Comparison of ENCODE assay signal across 12 cellular contexts in the genomic region with DNA sequence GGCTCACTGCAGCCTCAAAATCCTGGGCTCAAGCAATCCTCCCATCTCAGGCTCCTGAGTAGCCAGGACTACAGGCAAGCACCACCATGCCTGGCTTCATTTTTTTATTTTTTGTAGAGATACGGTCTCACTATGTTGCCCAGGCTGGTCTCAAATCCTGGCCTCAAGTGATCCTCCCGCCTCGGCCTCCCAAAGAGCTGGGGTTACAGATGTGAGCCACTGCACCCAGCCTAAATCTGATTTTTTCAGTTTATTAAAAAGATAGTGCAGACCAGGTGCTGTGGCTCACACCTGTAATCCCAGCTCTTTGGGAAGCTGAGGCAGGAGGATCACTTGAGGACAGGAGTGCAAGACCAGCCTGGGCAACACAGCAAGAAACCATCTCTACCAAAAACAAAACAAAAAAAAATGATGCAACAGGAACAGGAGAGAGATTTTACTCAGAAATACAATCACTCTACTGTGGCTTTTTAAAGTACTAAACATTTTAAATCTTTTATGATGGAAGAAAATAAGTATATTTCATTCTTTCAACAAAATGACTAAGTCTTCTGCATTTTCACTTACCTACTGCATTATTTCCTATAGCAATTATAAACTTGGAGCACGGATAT. TPM values are rescaled to one million over a fixed set of nuclear protein-coding genes. Genes with fewer than 3 reads are reported as not detected.
DNase-seq lines count a peak whose midpoint lies in the region; ATAC-seq, FAIRE-seq and TF ChIP-seq lines count a peak whose summit lies in the region.
"Had no signal": no experiment of that assay in that cellular context is flagged by ENCODE, and none has a peak within 500 bp of the region (broad histone marks: within the 10 kb centered on the region; RNA-seq: fewer than 3 reads in every experiment).

No MANE protein-coding gene starts in this region.

- H3K9me3 Mint-ChIP-seq in activated naive CD4-positive, alpha-beta T cell treated with anti-CD3 and anti-CD28 coated beads, Interleukin-2, amount 50 U/mL, for 24 hours: no peaks in the 10 kb centered on the region
- no peaks in the 10 kb centered on the region for H3K9me3 Mint-ChIP-seq in stimulated activated naive CD8-positive, alpha-beta T cell treated with anti-CD3 and anti-CD28 coated beads, Interleukin-15, amount 100 ng/mL, for 72 hours

- no peak for DNase-seq in activated naive CD4-positive, alpha-beta T cell treated with Interleukin-2 at 50 U/mL for 16 hours
- DNase-seq in PC-9: no peak
- no peak for DNase-seq in endothelial cell of umbilical vein (ENCODE audit: low read depth, low spot score)
- no peak for DNase-seq in stimulated activated naive CD8-positive, alpha-beta T cell treated with anti-CD3 and anti-CD28 coated beads, Interleukin-15, amount 100 ng/mL, for 72 hours
- no peak for DNase-seq in NCI-H1092 treated with DMSO at 0.1 percent for 48 hours (lab: John Stamatoyannopoulos, UW)
- DNase-seq in NCI-H146 (lab: John Stamatoyannopoulos, UW): no peak
- DNase-seq: central memory CD4-positive, alpha-beta T cell; NCI-H524 treated with DMSO at 0.1 percent for 48 hours; stimulated activated CD4-positive, alpha-beta T cell treated with anti-CD3 and anti-CD28 coated beads, Interleukin-2, amount 100 ng/mL, for 24 hours had no signal

- H3F3A ChIP-seq in PC-9 (ENCODE audit: insufficient read depth, low read depth): peaks cover 15% of the 10 kb centered on the region

- BruUV-seq in PC-9 (replicated peaks; lab: Mats Ljungman, UMichigan) (no TSS peak), endothelial cell of umbilical vein (replicated peaks; lab: Mats Ljungman, UMichigan) (no TSS peak)

- ATAC-seq in stimulated activated naive CD8-positive, alpha-beta T cell treated with anti-CD3 and anti-CD28 coated beads, Interleukin-15, amount 100 ng/mL, for 72 hours: no peak
- no peak for ATAC-seq in GM19463 (IDR thresholded peaks at IDR 0.05; ENCODE audit: unreplicated experiment)

- dilution Hi-C loops in endothelial cell of umbilical vein (cut with MboI; ENCODE audit: extremely low pct_ligation_motif_present, low sequenced_read_pairs): no loop called here

- H3K4me3 Mint-ChIP-seq in activated naive CD4-positive, alpha-beta T cell treated with anti-CD3 and anti-CD28 coated beads, Interleukin-2, amount 50 U/mL, for 24 hours: peak overlapping the region; percentile 98
- H3K4me3 Mint-ChIP-seq in stimulated activated naive CD8-positive, alpha-beta T cell treated with anti-CD3 and anti-CD28 coated beads, Interleukin-15, amount 100 ng/mL, for 72 hours: peak overlapping the region; percentile 97 to 98

- H3K4me3 ChIP-seq in PC-9: peak overlapping the region; percentile 92; the same call in 1 of the 2 replicates
- H3K4me3 ChIP-seq in endothelial cell of umbilical vein (replicated peaks in 1 of 3; ENCODE audit: insufficient read depth in 1 of 3, low read depth in 1 of 3, low read length in 3 of 3): no peak overlapping the region

- no peaks in the 10 kb centered on the region for H3K27me3 Mint-ChIP-seq in activated naive CD4-positive, alpha-beta T cell treated with anti-CD3 and anti-CD28 coated beads, Interleukin-2, amount 50 U/mL, for 24 hours
- no peaks in the 10 kb centered on the region for H3K27me3 Mint-ChIP-seq in stimulated activated naive CD8-positive, alpha-beta T cell treated with anti-CD3 and anti-CD28 coated beads, Interleukin-15, amount 100 ng/mL, for 72 hours

- POLR2A ChIA-PET in PC-9 (lab: Charles Lee; ENCODE audit: unreplicated experiment): no interaction called here
- POLR2A ChIA-PET in endothelial cell of umbilical vein (lab: Charles Lee): no interaction called here

- FAIRE-seq in endothelial cell of umbilical vein (lab: Jason Lieb, UNC): no peak

- no peak for TF ChIP-seq CTCF in PC-9 (conservative IDR thresholded peaks at IDR 0.05)
- TF ChIP-seq CTCF in endothelial cell of umbilical vein (IDR thresholded peaks at IDR 0.05; ENCODE audit: extremely low read depth in 1 of 2, insufficient read depth in 1 of 2, low read depth in 1 of 2, low read length in 2 of 2): no peak

- no peak overlapping the region for H3K27ac Mint-ChIP-seq in activated naive CD4-positive, alpha-beta T cell treated with anti-CD3 and anti-CD28 coated beads, Interleukin-2, amount 50 U/mL, for 24 hours
- H3K27ac Mint-ChIP-seq in stimulated activated naive CD8-positive, alpha-beta T cell treated with anti-CD3 and anti-CD28 coated beads, Interleukin-15, amount 100 ng/mL, for 72 hours: peak overlapping the region; percentile 81 to 100

- H3K27ac ChIP-seq in PC-9: no peak overlapping the region
- H3K27ac ChIP-seq in endothelial cell of umbilical vein (ENCODE audit: insufficient read depth, low read depth, low read length): no peak overlapping the region

- H3K9me3 ChIP-seq in PC-9 (ENCODE audit: insufficient read depth, low read depth) (no peaks in the 10 kb centered on the region), endothelial cell of umbilical vein (replicated peaks; ENCODE audit: control insufficient read depth, insufficient read depth, low read length) (no peaks in the 10 kb centered on the region)
- H3K9me3 ChIP-seq: esophagus muscularis mucosa had no signal

- H2AFZ ChIP-seq in PC-9 (no peak overlapping the region), endothelial cell of umbilical vein (ENCODE audit: low read depth, low read length) (no peak overlapping the region)

- H3K9ac ChIP-seq in endothelial cell of umbilical vein (replicated peaks; ENCODE audit: extremely low read depth, insufficient read depth, low read length): peak overlapping the region; percentile 89

- H4K20me1 ChIP-seq in PC-9 (ENCODE audit: insufficient read depth) (peaks cover 4% of the 10 kb centered on the region; the same call in 1 of the 2 replicates), endothelial cell of umbilical vein (replicated peaks; ENCODE audit: control insufficient read depth, extremely low read depth, insufficient read depth, low read length) (no peaks in the 10 kb centered on the region)

- H3K4me2 ChIP-seq in PC-9 (peak overlapping the region; percentile 93), endothelial cell of umbilical vein (ENCODE audit: insufficient read depth, low read length) (peak overlapping the region; percentile 94)

- peaks cover 9% of the 10 kb centered on the region for H3K4me1 ChIP-seq in PC-9 (replicated peaks; ENCODE audit: insufficient read depth)
- H3K4me1 ChIP-seq in endothelial cell of umbilical vein (ENCODE audit: control insufficient read depth, extremely low read depth, insufficient read depth, low read length): peaks cover 18% of the 10 kb centered on the region

- no peak for TF ChIP-seq POLR2A in endothelial cell of umbilical vein (IDR thresholded peaks at IDR 0.05; ENCODE audit: low read depth, low read length)

- H3K79me2 ChIP-seq in PC-9 (ENCODE audit: low read depth) (peaks cover 23% of the 10 kb centered on the region), endothelial cell of umbilical vein (ENCODE audit: control insufficient read depth, insufficient read depth, low read length) (peaks cover 33% of the 10 kb centered on the region)

- H3K36me3 Mint-ChIP-seq in activated naive CD4-positive, alpha-beta T cell treated with anti-CD3 and anti-CD28 coated beads, Interleukin-2, amount 50 U/mL, for 24 hours: peaks cover 11% of the 10 kb centered on the region

- CTCF ChIA-PET in PC-9 (lab: Charles Lee) (interaction anchor here (0.6 kb wide), 1 partner anchor 217 kb away, joined by 3 read pairs; no protein-coding TSS in a partner anchor), endothelial cell of umbilical vein (lab: Charles Lee) (no interaction called here)

- no peaks in the 10 kb centered on the region for H3K9me1 ChIP-seq in endothelial cell of umbilical vein (replicated peaks; ENCODE audit: control insufficient read depth, extremely low read depth, insufficient read depth, low read length)

- H3K9me2 ChIP-seq in PC-9 (ENCODE audit: insufficient read depth): no peaks in the 10 kb centered on the region

- intact Hi-C loops in PC-9 (cut with micrococcal nuclease; ENCODE audit: unreplicated experiment) (loop anchor here (5.0 to 10.0 kb wide), 2 partner anchors 203 to 266 kb away; partner anchors contain the start of gene LCA5L), endothelial cell of umbilical vein (cut with micrococcal nuclease) (no loop called here)

- H3K36me3 ChIP-seq in PC-9 (ENCODE audit: low read depth) (no peaks in the 10 kb centered on the region), endothelial cell of umbilical vein (ENCODE audit: control insufficient read depth in 2 of 2, extremely low read depth in 1 of 2, insufficient read depth in 2 of 2, low read length in 2 of 2) (peaks cover 2% of the 10 kb centered on the region in 2 experiments)

- peaks cover 51% of the 10 kb centered on the region for H3K4me1 Mint-ChIP-seq in activated naive CD4-positive, alpha-beta T cell treated with anti-CD3 and anti-CD28 coated beads, Interleukin-2, amount 50 U/mL, for 24 hours
- H3K4me1 Mint-ChIP-seq in stimulated activated naive CD8-positive, alpha-beta T cell treated with anti-CD3 and anti-CD28 coated beads, Interleukin-15, amount 100 ng/mL, for 72 hours: peaks cover 40% of the 10 kb centered on the region

- H3K27me3 ChIP-seq in PC-9 (ENCODE audit: insufficient read depth, low read depth) (no peaks in the 10 kb centered on the region), endothelial cell of umbilical vein (ENCODE audit: control insufficient read depth in 2 of 2, insufficient read depth in 2 of 2, low read length in 2 of 2) (no peaks in the 10 kb centered on the region)
- H3K27me3 ChIP-seq: esophagus muscularis mucosa had no signal

TF ChIP-seq in endothelial cell of umbilical vein, 7 proteins besides CTCF, POLR2A, EP300 and RAD21 (continues in another document):
- TF ChIP-seq GATA2 (IDR thresholded peaks at IDR 0.05; ENCODE audit: insufficient read depth, insufficient read length, low read depth, low read length): no peak
- TF ChIP-seq JUN (IDR thresholded peaks at IDR 0.05; ENCODE audit: borderline replicate concordance, insufficient read depth, insufficient read length, low read depth): no peak
- TF ChIP-seq MAX (IDR thresholded peaks at IDR 0.05; ENCODE audit: insufficient read depth, insufficient read length): no peak
- no peak for TF ChIP-seq EZH2 (IDR thresholded peaks at IDR 0.05; ENCODE audit: borderline replicate concordance, low read depth, low read length, severe bottlenecking)
- no peak for TF ChIP-seq POLR2AphosphoS5 (IDR thresholded peaks at IDR 0.05; ENCODE audit: insufficient read depth, low read depth, low read length)

RNA-seq across cellular contexts. Expression of gene PSMG1, which starts 1.9 kb away (rescaled TPM):
- total RNA-seq in PC-9 (2021): 20.4 and 29.0 TPM in 2 replicates
- 66.3 and 75.9 TPM in 2 replicates for total RNA-seq in endothelial cell of umbilical vein
- polyA plus RNA-seq in endothelial cell of umbilical vein: 34.9 and 43.2 TPM in 2 replicates
- 63.4 and 68.1 TPM in 2 replicates for polyA plus RNA-seq in endothelial cell of umbilical vein (2011; cell fraction: cytosol; rRNA removed)
- polyA plus RNA-seq in endothelial cell of umbilical vein (2011; cell fraction: nucleus; rRNA removed): 36.9 and 43.7 TPM in 2 replicates
- 67.4 and 113 TPM in 2 replicates for polyA plus RNA-seq in endothelial cell of umbilical vein (2012)
- polyA minus RNA-seq in endothelial cell of umbilical vein: 14.5 and 21.4 TPM in 2 replicates
- 39.4 TPM for polyA minus RNA-seq in endothelial cell of umbilical vein (2011; cell fraction: cytosol; rRNA and poly(A)+ RNA removed)
- polyA minus RNA-seq in endothelial cell of umbilical vein (2011; cell fraction: nucleus; rRNA and poly(A)+ RNA removed): 18.5 TPM in 2 replicates
